15 cellular contexts compared by ENCODE assay signal in the genomic region with DNA sequence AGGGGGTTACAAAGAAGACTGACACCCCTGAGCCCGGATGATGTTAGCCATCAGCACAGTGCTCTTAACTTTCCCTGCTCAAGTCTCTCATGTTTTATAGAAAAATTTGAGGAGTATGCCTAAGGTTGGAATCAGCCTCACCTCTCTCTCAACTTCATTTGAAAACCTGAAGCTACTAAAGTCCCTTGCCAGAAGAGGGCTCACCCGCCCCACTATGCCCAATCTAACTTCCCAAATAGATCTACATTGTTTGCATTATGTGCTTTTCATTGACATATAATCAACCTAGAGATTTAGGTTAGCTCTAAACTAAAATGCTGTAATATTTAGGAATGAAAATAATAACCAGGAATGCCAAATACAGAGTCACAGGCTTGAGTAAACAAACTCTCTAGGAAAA.
DNase-seq lines count a peak whose midpoint lies in the region; ATAC-seq and TF ChIP-seq lines count a peak whose summit lies in the region.
"Had no signal": no experiment of that assay in that cellular context is flagged by ENCODE, and none has a peak within 500 bp of the region (broad histone marks: within the 10 kb centered on the region; RNA-seq: fewer than 3 reads in every experiment).

No MANE protein-coding gene starts in this region.

- CTCF ChIA-PET in A673 (lab: Charles Lee) (interaction anchor here (0.6 to 1.7 kb wide), 11 partner anchors 21 to 581 kb away, joined by 3 to 10 read pairs (median 4); no protein-coding TSS in a partner anchor), PC-3 (lab: Charles Lee) (interaction anchor here (0.5 to 4.1 kb wide), 4 partner anchors 165 to 517 kb away, joined by 3 to 30 read pairs (median 9); no protein-coding TSS in a partner anchor)

- H3K4me3 ChIP-seq in A673 (ENCODE audit: low read depth, low read length, poor library complexity, severe bottlenecking) (peak overlapping the region; percentile 1), PC-3 (ENCODE audit: low read length) (no peak overlapping the region), epithelial cell of proximal tubule (ENCODE audit: low read depth, low read length) (no peak overlapping the region)
- H3K4me3 ChIP-seq: ascending aorta, spleen, vagina had no signal

- ATAC-seq in PC-3, result 0 out of 2 replicates have a peak, but pooled peaks have one; percentile 12
- ATAC-seq in GM21526 (IDR thresholded peaks at IDR 0.05; ENCODE audit: low FRiP score, unreplicated experiment), result no peak
- ATAC-seq in HG03039 (IDR thresholded peaks at IDR 0.05; ENCODE audit: unreplicated experiment), result no peak
- ATAC-seq in natural killer cell treated with Interleukin-12 subunit alpha and Interleukin-12 subunit beta and Interleukin-15 and Interleukin-18, amount 100 ng/mL, for 72 hours, result no peak
- ATAC-seq: WTC11 had no signal

- DNase-seq in A673 (ENCODE audit: low spot score) (peak; percentile 68), DMS153 (lab: John Stamatoyannopoulos, UW) (peak; percentile 2), PC-3 (peak; percentile 60), epithelial cell of proximal tubule (ENCODE audit: low read depth) (no peak), AG08396 (ENCODE audit: low spot score) (no peak)
- DNase-seq in natural killer cell treated with Interleukin-12 subunit alpha and Interleukin-12 subunit beta and Interleukin-15 and Interleukin-18, amount 100 ng/mL, for 72 hours (ENCODE audit: low spot score), result no peak
- DNase-seq: activated T-cell treated with anti-CD3 and anti-CD28 coated beads, Interleukin-2, amount 50 U/mL, for 24 hours; naive B cell; NCI-H2029 treated with DMSO at 0.1 percent for 48 hours; spleen had no signal

- POLR2A ChIA-PET in A673 (lab: Charles Lee; ENCODE audit: low non-redundant PET) (no interaction called here), PC-3 (lab: Charles Lee; ENCODE audit: unreplicated experiment) (no interaction called here)

- H3K27ac Mint-ChIP-seq in natural killer cell treated with Interleukin-12 subunit alpha and Interleukin-12 subunit beta and Interleukin-15 and Interleukin-18, amount 100 ng/mL, for 72 hours, result no peak overlapping the region
- H3K27ac Mint-ChIP-seq: activated T-cell treated with anti-CD3 and anti-CD28 coated beads, Interleukin-2, amount 50 U/mL, for 24 hours; naive B cell; WTC11 had no signal

- no peaks in the 10 kb centered on the region for H3F3A ChIP-seq in PC-3 (ENCODE audit: low read length, unreplicated experiment)

- peaks cover 68% of the 10 kb centered on the region for H3K4me1 ChIP-seq in A673 (ENCODE audit: insufficient read depth, low read length, poor library complexity, severe bottlenecking)
- peaks cover 43% of the 10 kb centered on the region for H3K4me1 ChIP-seq in PC-3 (ENCODE audit: insufficient read depth, low read length)
- H3K4me1 ChIP-seq: ascending aorta had no signal

- TF ChIP-seq CTCF in A673 (conservative IDR thresholded peaks at IDR 0.05; ENCODE audit: low read depth, low read length) (peak; percentile 62), PC-3 (conservative IDR thresholded peaks at IDR 0.05; ENCODE audit: low read depth, low read length) (peak; percentile 76), epithelial cell of proximal tubule (conservative IDR thresholded peaks at IDR 0.05; ENCODE audit: low read depth, low read length) (peak; percentile 67)

- no peak overlapping the region for H3K4me3 Mint-ChIP-seq in natural killer cell treated with Interleukin-12 subunit alpha and Interleukin-12 subunit beta and Interleukin-15 and Interleukin-18, amount 100 ng/mL, for 72 hours
- H3K4me3 Mint-ChIP-seq: activated T-cell treated with anti-CD3 and anti-CD28 coated beads, Interleukin-2, amount 50 U/mL, for 24 hours; naive B cell; WTC11 had no signal

- no peak overlapping the region for H3K9ac ChIP-seq in PC-3 (ENCODE audit: low read length)

- intact Hi-C loops in A673 (cut with micrococcal nuclease; ENCODE audit: unreplicated experiment) (loop anchor here (2.0 to 10.0 kb wide), 6 partner anchors 234 to 588 kb away; a partner anchor contains a TSS), PC-3 (cut with micrococcal nuclease) (loop anchor here (1.0 to 10.0 kb wide), 7 partner anchors 62 to 581 kb away; no protein-coding TSS in a partner anchor)

- peaks cover 10 to 11% of the 10 kb centered on the region in 2 donors for H3K27me3 Mint-ChIP-seq in natural killer cell treated with Interleukin-12 subunit alpha and Interleukin-12 subunit beta and Interleukin-15 and Interleukin-18, amount 100 ng/mL, for 72 hours

- H3K4me2 ChIP-seq in PC-3 (ENCODE audit: low read length), result peak overlapping the region; percentile 22

- H3K27ac ChIP-seq in A673 (ENCODE audit: low read depth, low read length, poor library complexity, severe bottlenecking) (peak overlapping the region; percentile 81), PC-3 (ENCODE audit: low read length) (no peak overlapping the region)
- H3K27ac ChIP-seq: ascending aorta, spleen, vagina had no signal

- H3K9me3 Mint-ChIP-seq in natural killer cell treated with Interleukin-12 subunit alpha and Interleukin-12 subunit beta and Interleukin-15 and Interleukin-18, amount 100 ng/mL, for 72 hours, result peaks cover 3% of the 10 kb centered on the region
- H3K9me3 Mint-ChIP-seq: naive B cell, WTC11 had no signal

- no peaks in the 10 kb centered on the region for H3K79me2 ChIP-seq in PC-3 (ENCODE audit: low read length)

- no peak overlapping the region for H2AFZ ChIP-seq in PC-3 (ENCODE audit: low read length)

- H3K4me1 Mint-ChIP-seq in natural killer cell treated with Interleukin-12 subunit alpha and Interleukin-12 subunit beta and Interleukin-15 and Interleukin-18, amount 100 ng/mL, for 72 hours (ENCODE audit: low read depth in 2 of 2), result no peaks in the 10 kb centered on the region

- H3K9me3 ChIP-seq in A673 (ENCODE audit: low read depth, low read length, poor library complexity, severe bottlenecking) (no peaks in the 10 kb centered on the region), PC-3 (ENCODE audit: low read length) (no peaks in the 10 kb centered on the region)
- H3K9me3 ChIP-seq: ascending aorta, spleen, vagina had no signal

- H3K36me3 ChIP-seq in A673 (ENCODE audit: insufficient read depth, low read length, poor library complexity, severe bottlenecking) (no peaks in the 10 kb centered on the region), PC-3 (ENCODE audit: low read depth, low read length) (no peaks in the 10 kb centered on the region)
- H3K36me3 ChIP-seq: ascending aorta, spleen, vagina had no signal

- H4K20me1 ChIP-seq in PC-3 (ENCODE audit: low read length), result no peaks in the 10 kb centered on the region

- no peaks in the 10 kb centered on the region for H3K27me3 ChIP-seq in A673 (replicated peaks; ENCODE audit: insufficient read depth, low read depth, low read length, poor library complexity)
- H3K27me3 ChIP-seq in PC-3 (ENCODE audit: low read length), result no peaks in the 10 kb centered on the region
- H3K27me3 ChIP-seq: ascending aorta, vagina had no signal

- H3K36me3 Mint-ChIP-seq in natural killer cell treated with Interleukin-12 subunit alpha and Interleukin-12 subunit beta and Interleukin-15 and Interleukin-18, amount 100 ng/mL, for 72 hours, result peaks cover 5% of the 10 kb centered on the region
- H3K36me3 Mint-ChIP-seq: WTC11 had no signal

- BruUV-seq in A673 (replicated peaks; lab: Mats Ljungman, UMichigan) (no TSS peak), PC-3 (replicated peaks; lab: Mats Ljungman, UMichigan) (no TSS peak)

- H3K9me2 ChIP-seq in PC-3 (replicated peaks; ENCODE audit: low read length), result no peaks in the 10 kb centered on the region

Comparison
In these comparisons a context has a peak if more than half of its experiments do, and no peak if none do; other contexts are left out.
1. DNase-seq: peak in A673 (single experiment), DMS153 (single experiment) and PC-3 (single experiment); none in epithelial cell of proximal tubule (single experiment), AG08396 (single experiment) and natural killer cell treated with Interleukin-12 subunit alpha and Interleukin-12 subunit beta and Interleukin-15 and Interleukin-18, amount 100 ng/mL, for 72 hours (single experiment).
2. Peak in every context shown above with its lines, with median percentiles within 50 percentile points of each other: CTCF ChIP-seq.